19 cellular contexts compared by ENCODE assay signal in the genomic region with DNA sequence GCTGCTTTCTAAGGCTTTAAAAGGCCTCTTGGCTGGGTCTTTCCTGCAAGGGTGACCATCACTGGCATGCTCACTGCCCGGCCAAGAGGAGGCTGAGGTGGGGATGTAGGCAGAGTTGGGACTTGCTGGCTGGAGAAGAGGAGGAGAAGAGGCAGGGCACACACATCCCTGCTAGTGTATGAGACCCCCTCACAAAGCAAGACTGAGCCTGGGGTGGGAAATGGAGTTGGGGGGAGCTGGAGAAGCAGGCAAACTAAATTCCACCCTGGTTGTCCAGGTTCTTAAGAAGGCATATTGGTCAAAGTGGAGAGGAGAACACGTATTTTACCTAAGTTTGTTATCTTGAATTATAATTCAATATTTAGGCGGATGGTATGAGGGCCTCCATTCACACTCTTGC. TPM values are rescaled to one million over a fixed set of nuclear protein-coding genes. Genes with fewer than 3 reads are reported as not detected.
"Had no signal": no experiment of that assay in that cellular context is flagged by ENCODE, and none has a peak within 500 bp of the region (broad histone marks: within the 10 kb centered on the region; RNA-seq: fewer than 3 reads in every experiment).

No MANE protein-coding gene starts in this region.

- H3K9me3 Mint-ChIP-seq: activated CD8-positive, alpha-beta T cell treated with anti-CD3 and anti-CD28 coated beads for 36 hours; activated T-cell treated with anti-CD3 and anti-CD28 coated beads, Interleukin-2, amount 50 U/mL, for 4 hours had no signal

- H3K4me3 Mint-ChIP-seq: activated CD8-positive, alpha-beta T cell treated with anti-CD3 and anti-CD28 coated beads for 36 hours; activated T-cell treated with anti-CD3 and anti-CD28 coated beads, Interleukin-2, amount 50 U/mL, for 4 hours; WTC11 had no signal

- H3K27ac ChIP-seq: ascending aorta, lower lobe of right lung, psoas muscle, sigmoid colon, spleen, stomach, testis, upper lobe of right lung had no signal

- DNase-seq: activated CD4-positive, alpha-beta T cell treated with anti-CD3 and anti-CD28 coated beads for 48 hours; activated CD8-positive, alpha-beta T cell treated with anti-CD3 and anti-CD28 coated beads for 36 hours; activated T-cell treated with anti-CD3 and anti-CD28 coated beads, Interleukin-2, amount 50 U/mL, for 4 hours; gastrocnemius medialis; heart right ventricle; left colon; lower lobe of right lung; occipital lobe; psoas muscle; sigmoid colon; spleen; stomach; testis; upper lobe of right lung had no signal

- H3K9me3 ChIP-seq: ascending aorta, gastrocnemius medialis, heart right ventricle, lower lobe of right lung, psoas muscle, sigmoid colon, spleen, stomach, testis, upper lobe of right lung had no signal

- H3K36me3 Mint-ChIP-seq: WTC11 had no signal

- H3K36me3 ChIP-seq: ascending aorta, gastrocnemius medialis, heart right ventricle, lower lobe of right lung, sigmoid colon, spleen, stomach, upper lobe of right lung had no signal

- H3K27me3 ChIP-seq: ascending aorta, gastrocnemius medialis, stomach, testis, upper lobe of right lung had no signal

- H3K4me3 ChIP-seq: gastrocnemius medialis, lower lobe of right lung, psoas muscle, sigmoid colon, spleen, stomach, testis, upper lobe of right lung had no signal

- ATAC-seq: activated CD8-positive, alpha-beta T cell treated with anti-CD3 and anti-CD28 coated beads for 36 hours; activated T-cell treated with anti-CD3 and anti-CD28 coated beads, Interleukin-2, amount 50 U/mL, for 4 hours; gastrocnemius medialis; heart right ventricle; left colon; lower lobe of right lung; psoas muscle; upper lobe of right lung; WTC11 had no signal

- H3K27ac Mint-ChIP-seq: activated CD8-positive, alpha-beta T cell treated with anti-CD3 and anti-CD28 coated beads for 36 hours; WTC11 had no signal

RNA-seq across cellular contexts. Expression of a gene that starts 18.0 kb away (rescaled TPM):
- total RNA-seq: activated CD8-positive, alpha-beta T cell treated with anti-CD3 and anti-CD28 coated beads for 36 hours; activated T-cell treated with anti-CD3 and anti-CD28 coated beads, Interleukin-2, amount 50 U/mL, for 4 hours; ascending aorta; chondrocyte; epithelial cell of proximal tubule; gastrocnemius medialis; heart right ventricle; left colon; lower lobe of right lung; psoas muscle; sigmoid colon; spleen; stomach; T-helper 2 cell treated with Interferon-gamma antibody and Interleukin-4, amounts not matched to agents 100 ng/mL and 5 ng/mL, for 36 hours; testis; upper lobe of right lung had no signal
- polyA plus RNA-seq: heart right ventricle, psoas muscle, sigmoid colon, stomach had no signal
